9 cellular contexts compared by ENCODE assay signal in the genomic region with DNA sequence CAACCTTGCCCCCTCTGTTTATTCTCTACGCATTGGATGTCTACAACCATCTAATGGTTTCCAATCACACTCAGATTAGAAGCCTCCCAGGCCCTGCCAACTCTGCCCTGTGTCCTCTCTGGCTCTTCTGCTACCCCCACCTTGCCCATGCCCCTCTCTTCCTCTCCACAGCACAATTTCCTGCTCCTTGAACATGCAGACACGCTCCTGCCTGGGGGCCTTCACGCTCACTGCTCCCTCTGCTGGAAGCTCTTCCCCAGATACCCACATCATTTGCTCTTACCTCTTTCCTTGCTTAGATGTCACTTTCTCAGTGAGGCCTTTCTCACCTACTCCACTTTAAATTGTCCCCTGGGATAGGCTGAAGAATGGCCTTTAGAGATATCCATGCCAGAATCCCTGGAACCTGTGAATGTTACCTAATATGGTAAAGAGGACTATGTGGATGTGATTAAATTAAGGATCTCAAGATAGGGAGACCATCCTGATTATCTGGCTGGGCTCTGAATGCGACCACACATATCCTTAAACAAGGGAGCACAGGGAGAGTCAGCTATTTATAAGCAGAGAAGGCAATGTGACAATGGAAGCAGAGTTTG. TPM values are rescaled to one million over a fixed set of nuclear protein-coding genes. Genes with fewer than 3 reads are reported as not detected.
DNase-seq lines count a peak whose midpoint lies in the region; ATAC-seq, FAIRE-seq and TF ChIP-seq lines count a peak whose summit lies in the region.
"Had no signal": no experiment of that assay in that cellular context is flagged by ENCODE, and none has a peak within 500 bp of the region (broad histone marks: within the 10 kb centered on the region; RNA-seq: fewer than 3 reads in every experiment).

No MANE protein-coding gene starts in this region.

- ATAC-seq in GM12878, result peak; percentile 68
- ATAC-seq in HG03108 (IDR thresholded peaks at IDR 0.05; ENCODE audit: unreplicated experiment), result no peak
- ATAC-seq in activated CD8-positive, alpha-beta memory T cell treated with anti-CD3 and anti-CD28 coated beads, Interleukin-2, amount 10 ng/mL, durations not matched to agents 7 days and 5 days, result no peak

- TF ChIP-seq CTCF in LNCAP (IDR thresholded peaks at IDR 0.05), result peak; percentile 47
- TF ChIP-seq CTCF in GM12878 (IDR thresholded peaks at IDR 0.05 in 2 of 3, conservative IDR thresholded peaks at IDR 0.05 in 1 of 3; ENCODE audit: control insufficient read depth in 2 of 3, extremely low read depth in 1 of 3, insufficient read depth in 1 of 3, low read depth in 3 of 3, low read length in 3 of 3), result peak; percentile 36 to 54 (median 49); a peak in 4 of 6 replicates

- 25% methylated on average over 4 of the region's 4 CpGs for WGBS in GM12878 (ENCODE audit: insufficient coverage, insufficient replicate concordance, low lambda C conversion rate, missing lambda C conversion rate)

- no peaks in the 10 kb centered on the region for H3K9me3 Mint-ChIP-seq in activated naive CD4-positive, alpha-beta T cell treated with anti-CD3 and anti-CD28 coated beads, Interleukin-2, amount 10 ng/mL, durations not matched to agents 7 days and 5 days
- H3K9me3 Mint-ChIP-seq in activated CD8-positive, alpha-beta memory T cell treated with anti-CD3 and anti-CD28 coated beads, Interleukin-2, amount 10 ng/mL, durations not matched to agents 7 days and 5 days (ENCODE audit: low read depth), result no peaks in the 10 kb centered on the region
- H3K9me3 Mint-ChIP-seq: activated naive CD4-positive, alpha-beta T cell treated with anti-CD3 and anti-CD28 coated beads, Interleukin-2, amount 50 U/mL, for 72 hours had no signal

- no peak overlapping the region for H3K4me2 ChIP-seq in GM12878 (ENCODE audit: control insufficient read depth, insufficient read depth)

- in situ Hi-C loops in GM12878 (cut with MboI), result no loop called here

- no peak overlapping the region for H3K9ac ChIP-seq in GM12878 (ENCODE audit: control insufficient read depth, insufficient read depth, low read length)

- H3K36me3 Mint-ChIP-seq in activated naive CD4-positive, alpha-beta T cell treated with anti-CD3 and anti-CD28 coated beads, Interleukin-2, amount 10 ng/mL, durations not matched to agents 7 days and 5 days, result no peaks in the 10 kb centered on the region
- no peaks in the 10 kb centered on the region for H3K36me3 Mint-ChIP-seq in activated CD8-positive, alpha-beta memory T cell treated with anti-CD3 and anti-CD28 coated beads, Interleukin-2, amount 10 ng/mL, durations not matched to agents 7 days and 5 days
- H3K36me3 Mint-ChIP-seq: activated naive CD4-positive, alpha-beta T cell treated with anti-CD3 and anti-CD28 coated beads, Interleukin-2, amount 50 U/mL, for 72 hours had no signal

- H3K4me3 ChIP-seq in GM12878, result no peak overlapping the region

- TF ChIP-seq RAD21 in GM12878 (IDR thresholded peaks at IDR 0.05; ENCODE audit: insufficient read depth, low read depth, low read length), result peak; percentile 18; the same call in 1 of the 2 replicates

- no peaks in the 10 kb centered on the region for H3K4me1 Mint-ChIP-seq in activated naive CD4-positive, alpha-beta T cell treated with anti-CD3 and anti-CD28 coated beads, Interleukin-2, amount 10 ng/mL, durations not matched to agents 7 days and 5 days
- no peaks in the 10 kb centered on the region for H3K4me1 Mint-ChIP-seq in activated CD8-positive, alpha-beta memory T cell treated with anti-CD3 and anti-CD28 coated beads, Interleukin-2, amount 10 ng/mL, durations not matched to agents 7 days and 5 days

- no peaks in the 10 kb centered on the region for H3K27me3 ChIP-seq in GM12878 (replicated peaks in 1 of 2; ENCODE audit: control insufficient read depth in 2 of 2, insufficient read depth in 2 of 2, low read length in 1 of 2)

- H2AFZ ChIP-seq in GM12878 (ENCODE audit: control insufficient read depth, low read depth, low read length), result no peak overlapping the region

- H4K20me1 ChIP-seq in GM12878 (ENCODE audit: control insufficient read depth, insufficient read depth), result no peaks in the 10 kb centered on the region

- BruUV-seq in GM12878 (replicated peaks; lab: Mats Ljungman, UMichigan), result no TSS peak

- H3K27ac Mint-ChIP-seq in activated naive CD4-positive, alpha-beta T cell treated with anti-CD3 and anti-CD28 coated beads, Interleukin-2, amount 10 ng/mL, durations not matched to agents 7 days and 5 days, result no peak overlapping the region
- no peak overlapping the region for H3K27ac Mint-ChIP-seq in activated CD8-positive, alpha-beta memory T cell treated with anti-CD3 and anti-CD28 coated beads, Interleukin-2, amount 10 ng/mL, durations not matched to agents 7 days and 5 days
- H3K27ac Mint-ChIP-seq: activated naive CD4-positive, alpha-beta T cell treated with anti-CD3 and anti-CD28 coated beads, Interleukin-2, amount 50 U/mL, for 72 hours had no signal

- no peak for FAIRE-seq in GM12878 (lab: Jason Lieb, UNC)

- H3K36me3 ChIP-seq in GM12878 (ENCODE audit: control insufficient read depth in 2 of 2, insufficient read depth in 2 of 2, low read length in 1 of 2), result no peaks in the 10 kb centered on the region

- no peaks in the 10 kb centered on the region for H3K9me3 ChIP-seq in GM12878 (replicated peaks; ENCODE audit: control insufficient read depth, insufficient read depth, low read length)

- intact Hi-C loops in GM12878 (cut with micrococcal nuclease; ENCODE audit: unreplicated experiment), result loop anchor here (2.0 kb wide), 1 partner anchor 40 kb away; no protein-coding TSS in a partner anchor

- H3K27ac ChIP-seq in GM12878 (ENCODE audit: control insufficient read depth, insufficient read depth), result no peak overlapping the region

- no peak for TF ChIP-seq POLR2A in GM12878 (IDR thresholded peaks at IDR 0.05; ENCODE audit: low read depth, low read length)

- peaks cover 3% of the 10 kb centered on the region for H3K27me3 Mint-ChIP-seq in activated naive CD4-positive, alpha-beta T cell treated with anti-CD3 and anti-CD28 coated beads, Interleukin-2, amount 10 ng/mL, durations not matched to agents 7 days and 5 days
- peaks cover 4% of the 10 kb centered on the region for H3K27me3 Mint-ChIP-seq in activated CD8-positive, alpha-beta memory T cell treated with anti-CD3 and anti-CD28 coated beads, Interleukin-2, amount 10 ng/mL, durations not matched to agents 7 days and 5 days

- no peaks in the 10 kb centered on the region for H3K79me2 ChIP-seq in GM12878 (ENCODE audit: control insufficient read depth, insufficient read depth, low read length)

- DNase-seq in activated naive CD4-positive, alpha-beta T cell treated with anti-CD3 and anti-CD28 coated beads, Interleukin-2, amount 10 ng/mL, durations not matched to agents 7 days and 5 days, result peak; percentile 33
- no peak for DNase-seq in activated naive CD4-positive, alpha-beta T cell (lab: John Stamatoyannopoulos, UW)
- DNase-seq in GM12878 (ENCODE audit: low read depth, low spot score) (no peak), lung microvascular endothelial cell (ENCODE audit: low read depth in 2 of 2) (peak; percentile 49 to 52), activated T-cell treated with anti-CD3 and anti-CD28 coated beads for 4 hours (no peak)
- DNase-seq in activated CD8-positive, alpha-beta memory T cell treated with anti-CD3 and anti-CD28 coated beads, Interleukin-2, amount 10 ng/mL, durations not matched to agents 7 days and 5 days, result no peak

- POLR2A ChIA-PET in GM12878 (lab: Charles Lee), result no interaction called here

- H3K4me1 ChIP-seq in GM12878 (ENCODE audit: control insufficient read depth, insufficient read depth, low read length), result no peaks in the 10 kb centered on the region

- SMC1A ChIA-PET in GM12878 (lab: Charles Lee; ENCODE audit: uncharacterized antibody, unreplicated experiment), result no interaction called here

- CTCF ChIA-PET in activated naive CD4-positive, alpha-beta T cell treated with anti-CD3 and anti-CD28 coated beads, Interleukin-2, amount 10 ng/mL, durations not matched to agents 7 days and 5 days (lab: Charles Lee), result interaction anchor here (0.6 to 3.1 kb wide), 3 partner anchors 38 to 187 kb away, joined by 3 to 9 read pairs (median 5); no protein-coding TSS in a partner anchor
- CTCF ChIA-PET in GM12878 (lab: Yijun Ruan, JAX), result interaction anchor here (0.6 to 2.2 kb wide), 4 partner anchors 19 to 768 kb away, joined by 3 to 10 read pairs (median 3); no protein-coding TSS in a partner anchor
- CTCF ChIA-PET in activated CD8-positive, alpha-beta memory T cell treated with anti-CD3 and anti-CD28 coated beads, Interleukin-2, amount 10 ng/mL, durations not matched to agents 7 days and 5 days (lab: Charles Lee), result interaction anchor here (1.3 kb wide), 1 partner anchor 41 kb away, joined by 6 read pairs; no protein-coding TSS in a partner anchor

- TF ChIP-seq EP300 in GM12878 (IDR thresholded peaks at IDR 0.05; ENCODE audit: borderline replicate concordance in 1 of 2, control insufficient read depth in 1 of 2, low read depth in 2 of 2, low read length in 2 of 2), result no peak

- RAD21 ChIA-PET in GM12878 (lab: Charles Lee; ENCODE audit: unreplicated experiment), result interaction anchor here (1.1 kb wide), 1 partner anchor 40 kb away, joined by 3 read pairs; no protein-coding TSS in a partner anchor

- H3K4me3 Mint-ChIP-seq in activated naive CD4-positive, alpha-beta T cell treated with anti-CD3 and anti-CD28 coated beads, Interleukin-2, amount 10 ng/mL, durations not matched to agents 7 days and 5 days, result no peak overlapping the region
- H3K4me3 Mint-ChIP-seq in activated CD8-positive, alpha-beta memory T cell treated with anti-CD3 and anti-CD28 coated beads, Interleukin-2, amount 10 ng/mL, durations not matched to agents 7 days and 5 days, result no peak overlapping the region

RNA-seq across cellular contexts. Expression of a gene that starts 9.9 kb away (rescaled TPM):
- total RNA-seq in GM12878 (2013; cell fraction: nucleolus; rRNA removed), result not detected in 2 replicates
- total RNA-seq in GM12878 (2014; rRNA removed) (not detected in 2 replicates), GM12878 (2014; rRNA removed; fragmentation: Illumina TruSeq; extraction: Trizol) (not detected in 2 replicates), GM12878 (2021) (not detected in 2 replicates), lung microvascular endothelial cell (not detected in 2 replicates)
- not detected for polyA plus RNA-seq in GM12878 (2011; ENCODE audit: low read depth)
- polyA plus RNA-seq in GM12878 (2011; rRNA removed) (0.04 TPM in 2 replicates), GM12878 (2014; fragmentation: Illumina TruSeq; extraction: Trizol) (not detected in 2 replicates), GM12878 (2014; fragmentation: Nextera tagmentation; extraction: Ambion mirVana) (not detected), GM12878 (2014; rRNA removed) (not detected in 2 replicates), GM12878 (2016; fragmentation: Nextera tagmentation; extraction: Ambion mirVana) (under 1 TPM in 1 of 2 experiments, not detected in 1; 0.11 TPM)
- polyA plus RNA-seq in GM12878 (2011; cell fraction: cytosol; rRNA removed), result 0.06 TPM in 1 of 2 replicates, not detected in the other
- 0.12 TPM in 1 of 2 replicates, not detected in the other for polyA plus RNA-seq in GM12878 (2011; cell fraction: nucleus; rRNA removed)
- polyA plus RNA-seq in GM12878 (2012), result not detected in 2 replicates
- not detected in 2 replicates for polyA minus RNA-seq in GM12878 (2011; rRNA and poly(A)+ RNA removed)
- polyA minus RNA-seq in GM12878 (2011; cell fraction: cytosol; rRNA and poly(A)+ RNA removed), result not detected in 2 replicates
- polyA minus RNA-seq in GM12878 (2011; cell fraction: nucleus; rRNA and poly(A)+ RNA removed), result not detected in 2 replicates
- not detected for total RNA-seq in activated CD8-positive, alpha-beta memory T cell treated with anti-CD3 and anti-CD28 coated beads, Interleukin-2, amount 10 ng/mL, durations not matched to agents 7 days and 5 days
- total RNA-seq: activated naive CD4-positive, alpha-beta T cell treated with anti-CD3 and anti-CD28 coated beads, Interleukin-2, amount 50 U/mL, for 72 hours had no signal

Comparison
In these comparisons a context has a peak if more than half of its experiments do, and no peak if none do; other contexts are left out.
1. DNase-seq: peak in activated naive CD4-positive, alpha-beta T cell treated with anti-CD3 and anti-CD28 coated beads, Interleukin-2, amount 10 ng/mL, durations not matched to agents 7 days and 5 days (single experiment) and lung microvascular endothelial cell (2 of 2); none in activated naive CD4-positive, alpha-beta T cell (0 of 4), GM12878 (single experiment), activated CD8-positive, alpha-beta memory T cell treated with anti-CD3 and anti-CD28 coated beads, Interleukin-2, amount 10 ng/mL, durations not matched to agents 7 days and 5 days (single experiment) and activated T-cell treated with anti-CD3 and anti-CD28 coated beads for 4 hours (single experiment).